Comparison of ENCODE assay signal across 12 cellular contexts in genomic region chr17:10120113-10120485, GRCh38.
DNase-seq lines count a peak whose midpoint lies in the region; ATAC-seq and TF ChIP-seq lines count a peak whose summit lies in the region.
"Had no signal": no experiment of that assay in that cellular context is flagged by ENCODE, and none has a peak within 500 bp of the region (broad histone marks: within the 10 kb centered on the region; RNA-seq: fewer than 3 reads in every experiment).

No MANE protein-coding gene starts in this region.

- DNase-seq in activated T-cell treated with anti-CD3 and anti-CD28 coated beads, Interleukin-2, amount 50 U/mL, for 24 hours: no peak
- DNase-seq in activated T-cell treated with anti-CD3 and anti-CD28 coated beads, Interleukin-2, amount 50 U/mL, for 4 hours: no peak
- DNase-seq in NOMO-1 treated with dmso at 0.1 percent for 144 hours (lab: John Stamatoyannopoulos, UW; ENCODE audit: unreplicated experiment): peak; percentile 47
- no peak for DNase-seq in left ventricle myocardium inferior
- no peak for DNase-seq in suprapubic skin (ENCODE audit: low spot score in 2 of 2)
- DNase-seq in NCI-H187 (lab: John Stamatoyannopoulos, UW): no peak
- DNase-seq in superior temporal gyrus (ENCODE audit: extremely low spot score): no peak
- DNase-seq: stimulated activated CD4-positive, alpha-beta T cell treated with anti-CD3 and anti-CD28 coated beads, Interleukin-15, amount 100 ng/mL, for 24 hours; stimulated activated naive CD4-positive, alpha-beta T cell treated with Interleukin-2 at 50 U/mL for 16 hours had no signal

- no peak for ATAC-seq in activated T-cell treated with anti-CD3 and anti-CD28 coated beads, Interleukin-2, amount 50 U/mL, for 4 hours
- no peak for ATAC-seq in HG03108 (IDR thresholded peaks at IDR 0.05; ENCODE audit: unreplicated experiment)
- ATAC-seq: A549 had no signal

- no peaks in the 10 kb centered on the region for H3K9me3 Mint-ChIP-seq in activated T-cell treated with anti-CD3 and anti-CD28 coated beads, Interleukin-2, amount 50 U/mL, for 24 hours
- H3K9me3 Mint-ChIP-seq in activated T-cell treated with anti-CD3 and anti-CD28 coated beads, Interleukin-2, amount 50 U/mL, for 4 hours: no peaks in the 10 kb centered on the region

- 70% methylated on average over 9 of the region's 9 CpGs for WGBS in suprapubic skin

- H3K4me3 Mint-ChIP-seq in activated T-cell treated with anti-CD3 and anti-CD28 coated beads, Interleukin-2, amount 50 U/mL, for 24 hours: no peak overlapping the region
- no peak overlapping the region for H3K4me3 Mint-ChIP-seq in activated T-cell treated with anti-CD3 and anti-CD28 coated beads, Interleukin-2, amount 50 U/mL, for 4 hours
- H3K4me3 Mint-ChIP-seq: neural progenitor cell had no signal

- H3K4me1 Mint-ChIP-seq in activated T-cell treated with anti-CD3 and anti-CD28 coated beads, Interleukin-2, amount 50 U/mL, for 24 hours (ENCODE audit: low read depth): peaks cover 52% of the 10 kb centered on the region
- H3K4me1 Mint-ChIP-seq in activated T-cell treated with anti-CD3 and anti-CD28 coated beads, Interleukin-2, amount 50 U/mL, for 4 hours (ENCODE audit: low read depth): peaks cover 56% of the 10 kb centered on the region

- H3K4me1 ChIP-seq in left ventricle myocardium inferior (peaks cover 100% of the 10 kb centered on the region), suprapubic skin (peaks cover 76% of the 10 kb centered on the region)
- H3K4me1 ChIP-seq: neural progenitor cell had no signal

- H3K4me3 ChIP-seq in left ventricle myocardium inferior (no peak overlapping the region), suprapubic skin (no peak overlapping the region)
- H3K4me3 ChIP-seq: A549, neural progenitor cell had no signal

- H3K36me3 Mint-ChIP-seq in activated T-cell treated with anti-CD3 and anti-CD28 coated beads, Interleukin-2, amount 50 U/mL, for 24 hours (ENCODE audit: low read depth): no peaks in the 10 kb centered on the region
- no peaks in the 10 kb centered on the region for H3K36me3 Mint-ChIP-seq in activated T-cell treated with anti-CD3 and anti-CD28 coated beads, Interleukin-2, amount 50 U/mL, for 4 hours (ENCODE audit: insufficient read depth)
- H3K36me3 Mint-ChIP-seq: neural progenitor cell had no signal

- H3K27me3 ChIP-seq in left ventricle myocardium inferior (ENCODE audit: low read depth) (no peaks in the 10 kb centered on the region), suprapubic skin (no peaks in the 10 kb centered on the region)
- H3K27me3 ChIP-seq: neural progenitor cell had no signal

- intact Hi-C loops in left ventricle myocardium inferior (cut with micrococcal nuclease): no loop called here

- H3K27ac ChIP-seq in left ventricle myocardium inferior (replicated peaks) (peak overlapping the region; percentile 94), suprapubic skin (peak overlapping the region; percentile 55)
- H3K27ac ChIP-seq: A549, neural progenitor cell had no signal

- TF ChIP-seq CTCF in left ventricle myocardium inferior (IDR thresholded peaks at IDR 0.05; ENCODE audit: borderline replicate concordance) (no peak), suprapubic skin (IDR thresholded peaks at IDR 0.05) (no peak)

- H3K27me3 Mint-ChIP-seq in activated T-cell treated with anti-CD3 and anti-CD28 coated beads, Interleukin-2, amount 50 U/mL, for 24 hours: no peaks in the 10 kb centered on the region
- peaks cover 9% of the 10 kb centered on the region for H3K27me3 Mint-ChIP-seq in activated T-cell treated with anti-CD3 and anti-CD28 coated beads, Interleukin-2, amount 50 U/mL, for 4 hours (ENCODE audit: low read depth)

- H3K9me3 ChIP-seq in left ventricle myocardium inferior (replicated peaks) (no peaks in the 10 kb centered on the region), suprapubic skin (no peaks in the 10 kb centered on the region)
- H3K9me3 ChIP-seq: A549 had no signal

- H3K27ac Mint-ChIP-seq in activated T-cell treated with anti-CD3 and anti-CD28 coated beads, Interleukin-2, amount 50 U/mL, for 24 hours: peak overlapping the region; percentile 26
- H3K27ac Mint-ChIP-seq: neural progenitor cell had no signal

- no peaks in the 10 kb centered on the region for H3K36me3 ChIP-seq in left ventricle myocardium inferior
- no peaks in the 10 kb centered on the region for H3K36me3 ChIP-seq in suprapubic skin
- H3K36me3 ChIP-seq: neural progenitor cell had no signal

- no peak for TF ChIP-seq EP300 in suprapubic skin (IDR thresholded peaks at IDR 0.05)

- TF ChIP-seq POLR2A in suprapubic skin (IDR thresholded peaks at IDR 0.05): no peak
